Comparison of ENCODE assay signal across 7 cellular contexts in the genomic region with DNA sequence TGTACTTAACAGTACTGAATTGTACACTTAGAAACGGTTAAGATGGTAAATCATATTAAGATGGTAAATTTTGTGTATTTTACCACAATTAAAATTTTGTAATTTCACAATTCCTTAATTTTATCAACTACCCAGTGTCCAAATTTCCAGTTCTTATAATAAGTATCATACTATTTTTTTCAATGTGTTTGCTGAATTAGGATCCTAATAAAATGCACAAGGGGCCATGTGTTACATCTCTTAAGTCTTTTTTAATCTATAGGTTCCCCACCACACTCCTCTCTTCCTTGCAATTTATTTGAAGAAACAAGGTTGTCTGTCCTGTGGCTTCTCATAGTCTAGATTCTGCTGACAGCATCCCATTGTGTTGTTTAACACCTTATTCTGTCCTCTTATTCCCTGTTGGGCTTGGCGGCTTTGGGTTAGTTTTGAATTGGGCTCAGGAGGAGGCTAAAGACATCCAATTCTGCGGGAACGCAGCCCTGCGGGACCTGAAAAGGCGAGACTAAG. TPM values are rescaled to one million over a fixed set of nuclear protein-coding genes. Genes with fewer than 3 reads are reported as not detected.
DNase-seq lines count a peak whose midpoint lies in the region; ATAC-seq and TF ChIP-seq lines count a peak whose summit lies in the region.

No MANE protein-coding gene starts in this region.

- no peaks in the 10 kb centered on the region for H3K36me3 ChIP-seq in adrenal gland (replicated peaks in 1 of 2)

- H3K4me3 Mint-ChIP-seq in memory B cell, result peak overlapping the region; percentile 95

- H3K9me3 Mint-ChIP-seq in memory B cell, result no peaks in the 10 kb centered on the region

- no peak for TF ChIP-seq POLR2A in adrenal gland (IDR thresholded peaks at IDR 0.05)

- H3K36me3 Mint-ChIP-seq in memory B cell, result peaks cover 3% of the 10 kb centered on the region

- peak overlapping the region; percentile 99 for H3K27ac Mint-ChIP-seq in memory B cell

- intact Hi-C loops in adrenal gland (cut with DNase I), result no loop called here

- WGBS in adrenal gland, 4 donors, result 13 to 41% (median 14%) methylated on average over 2 to 6 of the region's 6 CpGs

- H3K9me3 ChIP-seq in adrenal gland (replicated peaks in 1 of 3), result no peaks in the 10 kb centered on the region

- no peak for DNase-seq in adrenal gland
- DNase-seq in memory B cell (ENCODE audit: low spot score in 2 of 2), result no peak
- DNase-seq in COLO829 (ENCODE audit: low spot score), result no peak
- DNase-seq in NAMALWA (ENCODE audit: low spot score), result no peak
- DNase-seq in germinal center (ENCODE audit: low spot score), result no peak

- peaks cover 2% of the 10 kb centered on the region for H3K4me1 Mint-ChIP-seq in memory B cell

- no peaks in the 10 kb centered on the region for H3K27me3 ChIP-seq in adrenal gland

- peak; percentile 35 for ATAC-seq in GM19351 (IDR thresholded peaks at IDR 0.05; ENCODE audit: unreplicated experiment)
- peak; percentile 27 for ATAC-seq in HG03103 (IDR thresholded peaks at IDR 0.05; ENCODE audit: low read depth, unreplicated experiment)
- peak; percentile 1 for ATAC-seq in memory B cell (ENCODE audit: low read depth)

- peak overlapping the region in 2 of 4 donors; percentile 79 to 84 for H3K4me3 ChIP-seq in adrenal gland

- no peaks in the 10 kb centered on the region for H3K27me3 Mint-ChIP-seq in memory B cell

- peak overlapping the region; percentile 81 to 97 (median 92) for H3K27ac ChIP-seq in adrenal gland

- peaks cover 18 to 24% of the 10 kb centered on the region in 2 donors for H3K4me1 ChIP-seq in adrenal gland (replicated peaks in 1 of 2)

- TF ChIP-seq CTCF in adrenal gland (IDR thresholded peaks at IDR 0.05), result no peak

RNA-seq across cellular contexts. Expression of a gene that starts 0.5 kb away (rescaled TPM):
- 100 to 1,000 TPM in 1 of 8 donors, 10 to 100 TPM in 7; 30.5 to 106 (median 43.6) TPM for total RNA-seq in adrenal gland
- 10 to 100 TPM; 15.8 to 87.7 (median 20.0) TPM for polyA plus RNA-seq in adrenal gland

RNA-seq across cellular contexts. Expression of a gene that starts 6.4 kb away (rescaled TPM):
- total RNA-seq in adrenal gland, result 10 to 100 TPM in 7 of 8 donors, 1 to 10 TPM in 1; 8.1 to 27.3 (median 16.9) TPM
- 10 to 100 TPM; 10.9 to 35.8 (median 20.1) TPM for polyA plus RNA-seq in adrenal gland
